Comparison of ENCODE assay signal across 8 cellular contexts in genomic region chr5:125485003-125485641, GRCh38.
A peak's percentile ranks its signal among the peaks of the same experiment; 100 is the strongest.
DNase-seq lines count a peak whose midpoint lies in the region; ATAC-seq and TF ChIP-seq lines count a peak whose summit lies in the region.

No MANE protein-coding gene starts in this region.

- no peaks in the 10 kb centered on the region for H3K27me3 Mint-ChIP-seq in WTC11 (ENCODE audit: low read depth)
- no peaks in the 10 kb centered on the region for H3K27me3 Mint-ChIP-seq in activated T-cell treated with anti-CD3 and anti-CD28 coated beads, Interleukin-2, amount 50 U/mL, for 24 hours

- no peak overlapping the region for H3K4me3 Mint-ChIP-seq in WTC11
- H3K4me3 Mint-ChIP-seq in activated T-cell treated with anti-CD3 and anti-CD28 coated beads, Interleukin-2, amount 50 U/mL, for 24 hours, result no peak overlapping the region

- peak; percentile 67 to 96 (median 88) for TF ChIP-seq EP300 in sigmoid colon (IDR thresholded peaks at IDR 0.05)

- H3K27ac Mint-ChIP-seq in WTC11, result peak overlapping the region; percentile 90
- no peak overlapping the region for H3K27ac Mint-ChIP-seq in activated T-cell treated with anti-CD3 and anti-CD28 coated beads, Interleukin-2, amount 50 U/mL, for 24 hours

- H3K36me3 ChIP-seq in right atrium auricular region (no peaks in the 10 kb centered on the region), sigmoid colon (no peaks in the 10 kb centered on the region)

- H3K27ac ChIP-seq in right atrium auricular region (peak overlapping the region; percentile 70 to 81), sigmoid colon (peak overlapping the region; percentile 75 to 86 (median 84))

- peaks cover 6% of the 10 kb centered on the region for H3K36me3 Mint-ChIP-seq in WTC11
- no peaks in the 10 kb centered on the region for H3K36me3 Mint-ChIP-seq in activated T-cell treated with anti-CD3 and anti-CD28 coated beads, Interleukin-2, amount 50 U/mL, for 24 hours (ENCODE audit: low read depth)

- ATAC-seq in WTC11, result peak; percentile 69
- no peak for ATAC-seq in GM21529 (IDR thresholded peaks at IDR 0.05; ENCODE audit: unreplicated experiment)

- H3K4me1 ChIP-seq in right atrium auricular region, result peaks cover 0 to 20% of the 10 kb centered on the region in 2 donors
- H3K4me1 ChIP-seq in sigmoid colon, result peaks cover 0 to 49% (median 28%) of the 10 kb centered on the region in 4 donors

- DNase-seq in EH (ENCODE audit: low read depth), result peak; percentile 98
- peak; percentile 47 for DNase-seq in NCI-H146 treated with DMSO at 0.1 percent for 48 hours (lab: John Stamatoyannopoulos, UW; ENCODE audit: unreplicated experiment)
- DNase-seq in WTC11 (ENCODE audit: low spot score), result no peak
- peak; percentile 61 for DNase-seq in right atrium auricular region (ENCODE audit: low spot score)
- peak; percentile 88 for DNase-seq in sigmoid colon
- DNase-seq in central memory CD4-positive, alpha-beta T cell, result no peak
- DNase-seq in activated T-cell treated with anti-CD3 and anti-CD28 coated beads, Interleukin-2, amount 50 U/mL, for 24 hours, result no peak

- CTCF ChIA-PET in WTC11 (lab: Charles Lee), result interaction anchor here (1.2 to 1.6 kb wide), 2 partner anchors 60 to 350 kb away, joined by 3 to 5 read pairs; no protein-coding TSS in a partner anchor

- no peak overlapping the region for H3K4me3 ChIP-seq in right atrium auricular region
- no peak overlapping the region for H3K4me3 ChIP-seq in sigmoid colon

- H3K27me3 ChIP-seq in right atrium auricular region (no peaks in the 10 kb centered on the region), sigmoid colon (no peaks in the 10 kb centered on the region)

- TF ChIP-seq POLR2A in sigmoid colon (IDR thresholded peaks at IDR 0.05), result no peak

- H3K9me3 ChIP-seq in right atrium auricular region (no peaks in the 10 kb centered on the region), sigmoid colon (no peaks in the 10 kb centered on the region)

- TF ChIP-seq CTCF in WTC11 (IDR thresholded peaks at IDR 0.05) (no peak), right atrium auricular region (IDR thresholded peaks at IDR 0.05) (no peak), sigmoid colon (IDR thresholded peaks at IDR 0.05) (no peak)

- POLR2A ChIA-PET in WTC11 (lab: Charles Lee), result no interaction called here

- peaks cover 9% of the 10 kb centered on the region for H3K9me3 Mint-ChIP-seq in WTC11
- H3K9me3 Mint-ChIP-seq in activated T-cell treated with anti-CD3 and anti-CD28 coated beads, Interleukin-2, amount 50 U/mL, for 24 hours, result peaks cover 10% of the 10 kb centered on the region

- WGBS in sigmoid colon, 2 donors, result 3 to 15% methylated on average over 5 of the region's 5 CpGs

- peaks cover 34% of the 10 kb centered on the region for H3K4me1 Mint-ChIP-seq in WTC11
- H3K4me1 Mint-ChIP-seq in activated T-cell treated with anti-CD3 and anti-CD28 coated beads, Interleukin-2, amount 50 U/mL, for 24 hours (ENCODE audit: low read depth), result no peaks in the 10 kb centered on the region

- intact Hi-C loops in sigmoid colon (cut with DNase I), result loop anchor here (2.0 to 10.0 kb wide), 5 partner anchors 552 to 786 kb away; no protein-coding TSS in a partner anchor

TF ChIP-seq in WTC11, 78 proteins besides CTCF, POLR2A, EP300 and RAD21:
- no peak for TF ChIP-seq NFYB (CRISPR knock-in tag; conservative IDR thresholded peaks at IDR 0.05; ENCODE audit: low read depth)
- TF ChIP-seq ZNF416 (CRISPR knock-in tag; IDR thresholded peaks at IDR 0.05), result no peak
- TF ChIP-seq ZNF671 (CRISPR knock-in tag; IDR thresholded peaks at IDR 0.05), result no peak
- TF ChIP-seq ZNF423 (CRISPR knock-in tag; IDR thresholded peaks at IDR 0.05), result no peak
- no peak for TF ChIP-seq AR (CRISPR knock-in tag; IDR thresholded peaks at IDR 0.05)
- TF ChIP-seq TEAD1 (CRISPR knock-in tag; IDR thresholded peaks at IDR 0.05), result no peak
- no peak for TF ChIP-seq IRF2 (CRISPR knock-in tag; IDR thresholded peaks at IDR 0.05; ENCODE audit: borderline replicate concordance, low read depth)
- TF ChIP-seq ZNF121 (CRISPR knock-in tag; IDR thresholded peaks at IDR 0.05), result no peak
- no peak for TF ChIP-seq FOXP1 (CRISPR knock-in tag; IDR thresholded peaks at IDR 0.05; ENCODE audit: borderline replicate concordance)
- TF ChIP-seq ZNF317 (CRISPR knock-in tag; IDR thresholded peaks at IDR 0.05; ENCODE audit: borderline replicate concordance, low read depth), result no peak
- TF ChIP-seq EMX1 (CRISPR knock-in tag; IDR thresholded peaks at IDR 0.05), result no peak
- no peak for TF ChIP-seq ZBTB21 (CRISPR knock-in tag; IDR thresholded peaks at IDR 0.05; ENCODE audit: borderline replicate concordance)
- TF ChIP-seq NR3C1 (CRISPR knock-in tag; conservative IDR thresholded peaks at IDR 0.05; ENCODE audit: low read depth), result no peak
- TF ChIP-seq FOXJ3 (CRISPR knock-in tag; IDR thresholded peaks at IDR 0.05; ENCODE audit: borderline replicate concordance), result no peak

Comparison
In these comparisons a context has a peak if more than half of its experiments do, and no peak if none do; other contexts are left out.
1. DNase-seq: peak in EH (single experiment), NCI-H146 treated with DMSO at 0.1 percent for 48 hours (single experiment), right atrium auricular region (single experiment) and sigmoid colon (single experiment); none in WTC11 (single experiment), central memory CD4-positive, alpha-beta T cell (single experiment) and activated T-cell treated with anti-CD3 and anti-CD28 coated beads, Interleukin-2, amount 50 U/mL, for 24 hours (single experiment).